ENCODE assay signal across 21 cellular contexts in the genomic region with DNA sequence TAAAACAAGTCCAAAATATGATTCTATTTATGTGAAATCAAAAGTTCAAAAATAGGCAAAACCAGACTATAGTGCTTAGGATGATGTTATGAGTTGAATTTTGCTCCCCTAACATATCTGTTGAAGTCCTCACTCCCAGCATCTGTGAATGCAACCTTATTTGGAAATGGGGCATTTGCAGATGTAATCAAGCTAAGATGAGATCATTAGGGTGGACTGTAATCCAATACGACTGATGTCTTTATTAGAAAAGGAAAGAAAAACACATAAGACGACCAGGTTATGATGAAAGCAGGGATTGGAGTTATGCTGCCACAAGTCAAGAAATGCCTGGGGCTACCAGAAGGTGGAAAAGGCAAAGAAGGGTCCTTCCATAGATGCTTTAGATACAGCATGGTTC.
"Had no signal": no experiment of that assay in that cellular context is flagged by ENCODE, and none has a peak within 500 bp of the region (broad histone marks: within the 10 kb centered on the region; RNA-seq: fewer than 3 reads in every experiment).

No MANE protein-coding gene starts in this region.

- DNase-seq: immature natural killer cell; kidney; left colon; left lung; lower lobe of right lung; mammary epithelial cell; mesenchymal stem cell; naive thymus-derived CD8-positive, alpha-beta T cell; nucleus accumbens; pancreas; posterior cingulate gyrus; retina; right cardiac atrium; sigmoid colon; small intestine; spleen; stimulated activated CD4-positive, alpha-beta T cell treated with anti-CD3 and anti-CD28 coated beads, Interleukin-4, amount 100 ng/mL, for 24 hours; stimulated activated naive CD4-positive, alpha-beta T cell; tibial artery; trophoblast cell; upper lobe of right lung had no signal
